15 cellular contexts compared by ENCODE assay signal in genomic region chr16:2786061-2786825, GRCh38. TPM values are rescaled to one million over a fixed set of nuclear protein-coding genes. Genes with fewer than 3 reads are reported as not detected.
DNase-seq lines count a peak whose midpoint lies in the region; ATAC-seq and TF ChIP-seq lines count a peak whose summit lies in the region.
"Had no signal": no experiment of that assay in that cellular context is flagged by ENCODE, and none has a peak within 500 bp of the region (broad histone marks: within the 10 kb centered on the region; RNA-seq: fewer than 3 reads in every experiment).

No MANE protein-coding gene starts in this region.

- H3K79me2 ChIP-seq in HCT116 (ENCODE audit: insufficient read depth, low read length) (no peaks in the 10 kb centered on the region), parathyroid adenoma (no peaks in the 10 kb centered on the region)

- H4K20me1 ChIP-seq in HCT116 (ENCODE audit: insufficient read depth) = no peaks in the 10 kb centered on the region

- H3K9me3 ChIP-seq in HCT116 (ENCODE audit: control insufficient read depth in 1 of 2, insufficient read depth in 1 of 2, low read depth in 1 of 2, low read length in 2 of 2) (no peaks in the 10 kb centered on the region), parathyroid adenoma (ENCODE audit: control insufficient read depth, low read length) (no peaks in the 10 kb centered on the region)
- H3K9me3 ChIP-seq: vagina had no signal

- BruUV-seq in HCT116 (replicated peaks; lab: Mats Ljungman, UMichigan) = no TSS peak

- intact Hi-C loops in HCT116 (cut with micrococcal nuclease) = no loop called here

- RAD21 ChIA-PET in HCT116 (lab: Charles Lee; ENCODE audit: low non-redundant PET in 1 of 2, low total read pairs in 2 of 2, uncharacterized antibody in 2 of 2, unreplicated experiment in 2 of 2) = no interaction called here

- H3K9me2 ChIP-seq in HCT116 (ENCODE audit: insufficient read depth) = no peaks in the 10 kb centered on the region

- H3K27ac ChIP-seq in HCT116 (ENCODE audit: low read depth, low read length) = peak overlapping the region; percentile 22; the same call in 1 of the 2 replicates
- H3K27ac ChIP-seq in parathyroid adenoma = no peak overlapping the region
- H3K27ac ChIP-seq: RWPE1, vagina had no signal

- ATAC-seq in activated CD8-positive, alpha-beta memory T cell treated with anti-CD3 and anti-CD28 coated beads, Interleukin-2, amount 10 ng/mL, durations not matched to agents 7 days and 5 days = no peak
- ATAC-seq in HCT116 (peak; percentile 20; the same call in 1 of the 2 replicates), HG03280 (IDR thresholded peaks at IDR 0.05; ENCODE audit: unreplicated experiment) (no peak)
- no peak for ATAC-seq in activated naive CD8-positive, alpha-beta T cell treated with anti-CD3 and anti-CD28 coated beads, Interleukin-2, amount 50 U/mL, for 24 hours

- no peak overlapping the region for H3K27ac Mint-ChIP-seq in activated CD8-positive, alpha-beta memory T cell treated with anti-CD3 and anti-CD28 coated beads, Interleukin-2, amount 10 ng/mL, durations not matched to agents 7 days and 5 days
- peak overlapping the region; percentile 39 for H3K27ac Mint-ChIP-seq in activated naive CD8-positive, alpha-beta T cell treated with anti-CD3 and anti-CD28 coated beads, Interleukin-2, amount 50 U/mL, for 24 hours

- H3K9me3 Mint-ChIP-seq in activated CD8-positive, alpha-beta memory T cell treated with anti-CD3 and anti-CD28 coated beads, Interleukin-2, amount 10 ng/mL, durations not matched to agents 7 days and 5 days (ENCODE audit: low read depth) = no peaks in the 10 kb centered on the region
- no peaks in the 10 kb centered on the region for H3K9me3 Mint-ChIP-seq in activated naive CD8-positive, alpha-beta T cell treated with anti-CD3 and anti-CD28 coated beads, Interleukin-2, amount 50 U/mL, for 24 hours

- H3K27me3 ChIP-seq in HCT116 (ENCODE audit: insufficient read depth, low read length) (no peaks in the 10 kb centered on the region), parathyroid adenoma (ENCODE audit: control insufficient read depth, insufficient read depth, low read length) (peaks cover 3% of the 10 kb centered on the region)
- H3K27me3 ChIP-seq: vagina had no signal

- peaks cover 15% of the 10 kb centered on the region for H3K27me3 Mint-ChIP-seq in activated CD8-positive, alpha-beta memory T cell treated with anti-CD3 and anti-CD28 coated beads, Interleukin-2, amount 10 ng/mL, durations not matched to agents 7 days and 5 days
- peaks cover 9% of the 10 kb centered on the region for H3K27me3 Mint-ChIP-seq in activated naive CD8-positive, alpha-beta T cell treated with anti-CD3 and anti-CD28 coated beads, Interleukin-2, amount 50 U/mL, for 24 hours

- POLR2A ChIA-PET in HCT116 (lab: Charles Lee) = no interaction called here

- H3K9ac ChIP-seq in HCT116 (ENCODE audit: low read length) (no peak overlapping the region), parathyroid adenoma (no peak overlapping the region)

- TF ChIP-seq CTCF in HCT116 (IDR thresholded peaks at IDR 0.05 in 2 of 3, conservative IDR thresholded peaks at IDR 0.05 in 1 of 3; ENCODE audit: borderline replicate concordance in 1 of 3, insufficient read depth in 1 of 3, low read depth in 2 of 3, low read length in 2 of 3) (no peak), parathyroid adenoma (IDR thresholded peaks at IDR 0.05) (no peak)

- H3K36me3 ChIP-seq in HCT116 (ENCODE audit: control insufficient read depth in 1 of 2, insufficient read depth in 2 of 2, low read length in 2 of 2) (no peaks in the 10 kb centered on the region), parathyroid adenoma (ENCODE audit: control insufficient read depth, insufficient read depth, low read length) (no peaks in the 10 kb centered on the region)
- H3K36me3 ChIP-seq: vagina had no signal

- TF ChIP-seq POLR2A in HCT116 (IDR thresholded peaks at IDR 0.05; ENCODE audit: borderline replicate concordance, extremely low read depth, insufficient read depth, insufficient read length) = no peak

- DNase-seq in activated CD8-positive, alpha-beta memory T cell treated with anti-CD3 and anti-CD28 coated beads, Interleukin-2, amount 10 ng/mL, durations not matched to agents 7 days and 5 days = no peak
- DNase-seq in activated CD8-positive, alpha-beta memory T cell treated with anti-CD3 and anti-CD28 coated beads for 24 hours = no peak
- DNase-seq in HCT116 (ENCODE audit: low read depth, low spot score) (no peak), putamen (ENCODE audit: low spot score) (no peak), D341Med (ENCODE audit: low spot score) (no peak)
- no peak for DNase-seq in activated naive CD8-positive, alpha-beta T cell treated with anti-CD3 and anti-CD28 coated beads, Interleukin-2, amount 50 U/mL, for 24 hours
- DNase-seq: amygdala, mesenchymal stem cell, NCI-H446, T-helper 9 cell had no signal

- no peak overlapping the region for H3K4me2 ChIP-seq in HCT116 (ENCODE audit: low read length)
- no peak overlapping the region for H3K4me2 ChIP-seq in parathyroid adenoma (ENCODE audit: low read length)

- CTCF ChIA-PET in activated CD8-positive, alpha-beta memory T cell treated with anti-CD3 and anti-CD28 coated beads, Interleukin-2, amount 10 ng/mL, durations not matched to agents 7 days and 5 days (lab: Charles Lee) = no interaction called here
- CTCF ChIA-PET in HCT116 (lab: Charles Lee) = no interaction called here

- H3K36me3 Mint-ChIP-seq in activated CD8-positive, alpha-beta memory T cell treated with anti-CD3 and anti-CD28 coated beads, Interleukin-2, amount 10 ng/mL, durations not matched to agents 7 days and 5 days = no peaks in the 10 kb centered on the region
- no peaks in the 10 kb centered on the region for H3K36me3 Mint-ChIP-seq in activated naive CD8-positive, alpha-beta T cell treated with anti-CD3 and anti-CD28 coated beads, Interleukin-2, amount 50 U/mL, for 24 hours (ENCODE audit: low read depth)

- no peak overlapping the region for H3K4me3 ChIP-seq in HCT116 (replicated peaks in 1 of 2; ENCODE audit: low read depth in 1 of 2, low read length in 2 of 2)
- no peak overlapping the region for H3K4me3 ChIP-seq in parathyroid adenoma (ENCODE audit: low read depth, low read length)

- H3K4me1 Mint-ChIP-seq in activated CD8-positive, alpha-beta memory T cell treated with anti-CD3 and anti-CD28 coated beads, Interleukin-2, amount 10 ng/mL, durations not matched to agents 7 days and 5 days = peaks cover 9% of the 10 kb centered on the region
- peaks cover 8% of the 10 kb centered on the region for H3K4me1 Mint-ChIP-seq in activated naive CD8-positive, alpha-beta T cell treated with anti-CD3 and anti-CD28 coated beads, Interleukin-2, amount 50 U/mL, for 24 hours

- peaks cover 4 to 8% of the 10 kb centered on the region in 2 experiments; a peak in 3 of 4 replicates for H3K4me1 ChIP-seq in HCT116 (ENCODE audit: control insufficient read depth in 1 of 2, insufficient read depth in 2 of 2, low read length in 2 of 2)
- H3K4me1 ChIP-seq in parathyroid adenoma = peaks cover 12% of the 10 kb centered on the region

- TF ChIP-seq RAD21 in HCT116 (IDR thresholded peaks at IDR 0.05; ENCODE audit: low read depth) = no peak

- peak overlapping the region; percentile 13 for H3K4me3 Mint-ChIP-seq in activated CD8-positive, alpha-beta memory T cell treated with anti-CD3 and anti-CD28 coated beads, Interleukin-2, amount 10 ng/mL, durations not matched to agents 7 days and 5 days
- H3K4me3 Mint-ChIP-seq in activated naive CD8-positive, alpha-beta T cell treated with anti-CD3 and anti-CD28 coated beads, Interleukin-2, amount 50 U/mL, for 24 hours = peak overlapping the region; percentile 63

- no peak overlapping the region for H2AFZ ChIP-seq in HCT116 (ENCODE audit: low read depth, low read length, poor library complexity, severe bottlenecking)
- peak overlapping the region; percentile 11 for H2AFZ ChIP-seq in parathyroid adenoma

TF ChIP-seq in HCT116, 20 proteins besides CTCF, POLR2A, EP300 and RAD21 (continues in another document):
- TF ChIP-seq CBX3 (IDR thresholded peaks at IDR 0.05; ENCODE audit: low read depth) = no peak

RNA-seq across cellular contexts. Expression of gene PRSS33, which starts 1.1 kb away (rescaled TPM):
- not detected for total RNA-seq in activated CD8-positive, alpha-beta memory T cell treated with anti-CD3 and anti-CD28 coated beads, Interleukin-2, amount 10 ng/mL, durations not matched to agents 7 days and 5 days
- total RNA-seq in HCT116 (2021; ENCODE audit: unreplicated experiment) = not detected
- 0.08 and 0.09 TPM in 2 replicates for polyA plus RNA-seq in HCT116 (2012)
- total RNA-seq: LHCN-M2, vagina had no signal

RNA-seq across cellular contexts. Expression of gene ELOB, which starts 9.2 kb away (rescaled TPM):
- 100 to 1,000 TPM; 260 to 318 TPM for total RNA-seq in activated CD8-positive, alpha-beta memory T cell treated with anti-CD3 and anti-CD28 coated beads, Interleukin-2, amount 10 ng/mL, durations not matched to agents 7 days and 5 days
- 239 TPM for total RNA-seq in HCT116 (2021; ENCODE audit: unreplicated experiment)
- 345 and 434 TPM in 2 replicates for polyA plus RNA-seq in HCT116 (2012)

RNA-seq across cellular contexts. Expression of gene PRSS41, which starts 12.0 kb away (rescaled TPM):
- total RNA-seq in activated CD8-positive, alpha-beta memory T cell treated with anti-CD3 and anti-CD28 coated beads, Interleukin-2, amount 10 ng/mL, durations not matched to agents 7 days and 5 days = not detected
- not detected for total RNA-seq in HCT116 (2021; ENCODE audit: unreplicated experiment)
- polyA plus RNA-seq in HCT116 (2012) = not detected in 2 replicates
- total RNA-seq: LHCN-M2, vagina had no signal

RNA-seq across cellular contexts. Expression of gene PRSS21, which starts 30.8 kb away (rescaled TPM):
- 10 to 100 TPM in 1 of 2 experiments, 1 to 10 TPM in 1; 6.0 to 10.3 TPM for total RNA-seq in activated CD8-positive, alpha-beta memory T cell treated with anti-CD3 and anti-CD28 coated beads, Interleukin-2, amount 10 ng/mL, durations not matched to agents 7 days and 5 days
- total RNA-seq in HCT116 (2021; ENCODE audit: unreplicated experiment) = 0.39 TPM
- polyA plus RNA-seq in HCT116 (2012) = not detected in 2 replicates
- total RNA-seq: LHCN-M2, vagina had no signal

RNA-seq across cellular contexts. Expression of gene SRRM2, which starts 33.8 kb away (rescaled TPM):
- 100 to 1,000 TPM; 631 to 651 TPM for total RNA-seq in activated CD8-positive, alpha-beta memory T cell treated with anti-CD3 and anti-CD28 coated beads, Interleukin-2, amount 10 ng/mL, durations not matched to agents 7 days and 5 days
- total RNA-seq in HCT116 (2021; ENCODE audit: unreplicated experiment) = 541 TPM
- 558 and 559 TPM in 2 replicates for polyA plus RNA-seq in HCT116 (2012)
